In genomic region chr5:132479812-132480441, GRCh38 we compare ENCODE assay signal across 13 cellular contexts. TPM values are rescaled to one million over a fixed set of nuclear protein-coding genes. Genes with fewer than 3 reads are reported as not detected.
DNase-seq lines count a peak whose midpoint lies in the region; ATAC-seq and TF ChIP-seq lines count a peak whose summit lies in the region.
"Had no signal": no experiment of that assay in that cellular context is flagged by ENCODE, and none has a peak within 500 bp of the region (broad histone marks: within the 10 kb centered on the region; RNA-seq: fewer than 3 reads in every experiment).

No MANE protein-coding gene starts in this region.

- peak overlapping the region; percentile 68 for H3K27ac Mint-ChIP-seq in activated naive CD8-positive, alpha-beta T cell treated with anti-CD3 and anti-CD28 coated beads, Interleukin-2, amount 50 U/mL, for 24 hours

- H3K4me3 ChIP-seq in Peyer's patch: no peak overlapping the region
- no peak overlapping the region for H3K4me3 ChIP-seq in subcutaneous abdominal adipose tissue (ENCODE audit: low read depth in 1 of 5, low read length in 5 of 5)
- H3K4me3 ChIP-seq: SJSA1 had no signal

- H3K27ac ChIP-seq in Peyer's patch: peak overlapping the region in 3 of 4 donors; percentile 15 to 93 (median 65)
- peak overlapping the region; percentile 13 for H3K27ac ChIP-seq in subcutaneous abdominal adipose tissue (ENCODE audit: low read depth, low read length)
- H3K27ac ChIP-seq: parathyroid adenoma, SJSA1 had no signal

- H3K4me1 Mint-ChIP-seq in activated naive CD8-positive, alpha-beta T cell treated with anti-CD3 and anti-CD28 coated beads, Interleukin-2, amount 50 U/mL, for 24 hours: peaks cover 76% of the 10 kb centered on the region

- no peaks in the 10 kb centered on the region for H3K9me3 ChIP-seq in Peyer's patch
- H3K9me3 ChIP-seq in subcutaneous abdominal adipose tissue (ENCODE audit: control insufficient read depth in 5 of 5, low read length in 5 of 5): no peaks in the 10 kb centered on the region
- H3K9me3 ChIP-seq: SJSA1 had no signal

- H3K36me3 Mint-ChIP-seq in activated naive CD8-positive, alpha-beta T cell treated with anti-CD3 and anti-CD28 coated beads, Interleukin-2, amount 50 U/mL, for 24 hours (ENCODE audit: low read depth): peaks cover 29% of the 10 kb centered on the region

- no peaks in the 10 kb centered on the region for H3K27me3 ChIP-seq in Peyer's patch
- no peaks in the 10 kb centered on the region for H3K27me3 ChIP-seq in subcutaneous abdominal adipose tissue (ENCODE audit: control insufficient read depth in 5 of 5, insufficient read depth in 4 of 5, low read length in 5 of 5)
- H3K27me3 ChIP-seq: SJSA1 had no signal

- H3K9me3 Mint-ChIP-seq in activated naive CD8-positive, alpha-beta T cell treated with anti-CD3 and anti-CD28 coated beads, Interleukin-2, amount 50 U/mL, for 24 hours: no peaks in the 10 kb centered on the region

- ATAC-seq in activated naive CD8-positive, alpha-beta T cell treated with anti-CD3 and anti-CD28 coated beads, Interleukin-2, amount 50 U/mL, for 24 hours: no peak
- ATAC-seq in HG03460 (IDR thresholded peaks at IDR 0.05; ENCODE audit: unreplicated experiment): no peak

- peak in 4 of 6 experiments; percentile 14 to 29 (median 20) for TF ChIP-seq CTCF in Peyer's patch (IDR thresholded peaks at IDR 0.05)

- H3K27me3 Mint-ChIP-seq in activated naive CD8-positive, alpha-beta T cell treated with anti-CD3 and anti-CD28 coated beads, Interleukin-2, amount 50 U/mL, for 24 hours: no peaks in the 10 kb centered on the region

- H3K4me3 Mint-ChIP-seq in activated naive CD8-positive, alpha-beta T cell treated with anti-CD3 and anti-CD28 coated beads, Interleukin-2, amount 50 U/mL, for 24 hours: no peak overlapping the region

- H3K9ac ChIP-seq in subcutaneous abdominal adipose tissue (ENCODE audit: low read length in 5 of 5): peak overlapping the region in 1 of 5 donors; percentile 17
- H3K9ac ChIP-seq: parathyroid adenoma had no signal

- peaks cover 12 to 74% (median 26%) of the 10 kb centered on the region in 4 donors for H3K4me1 ChIP-seq in Peyer's patch
- H3K4me1 ChIP-seq in subcutaneous abdominal adipose tissue (ENCODE audit: control insufficient read depth in 5 of 5, insufficient read depth in 5 of 5, low read length in 5 of 5): peaks cover 5 to 53% (median 49%) of the 10 kb centered on the region in 5 donors

- peaks cover 0 to 27% (median 0%) of the 10 kb centered on the region in 3 donors for H3K36me3 ChIP-seq in Peyer's patch
- peaks cover 0 to 36% (median 28%) of the 10 kb centered on the region in 5 donors for H3K36me3 ChIP-seq in subcutaneous abdominal adipose tissue (ENCODE audit: control insufficient read depth in 5 of 5, insufficient read depth in 5 of 5, low read length in 5 of 5)

- DNase-seq in activated naive CD4-positive, alpha-beta T cell treated with Interleukin-2 at 50 U/mL for 16 hours: peak; percentile 39
- no peak for DNase-seq in activated naive CD4-positive, alpha-beta T cell (lab: John Stamatoyannopoulos, UW)
- DNase-seq in Peyer's patch (peak in 2 of 3 donors; percentile 25 to 47), DMS153 treated with DMSO at 0.1 percent for 48 hours (lab: John Stamatoyannopoulos, UW; ENCODE audit: unreplicated experiment) (no peak), NCI-H1694 (lab: John Stamatoyannopoulos, UW) (no peak)
- no peak for DNase-seq in activated naive CD8-positive, alpha-beta T cell treated with anti-CD3 and anti-CD28 coated beads, Interleukin-2, amount 50 U/mL, for 24 hours
- DNase-seq: GDM1, hippocampal formation, NCI-H446 had no signal

- no peak for TF ChIP-seq POLR2A in Peyer's patch (IDR thresholded peaks at IDR 0.05)

RNA-seq across cellular contexts. Expression of gene IRF1, which starts 10.6 kb away (rescaled TPM):
- 100 to 1,000 TPM in 3 of 4 donors, 10 to 100 TPM in 1; 92.7 to 152 (median 122) TPM for total RNA-seq in Peyer's patch

Comparison
In these comparisons a context has a peak if more than half of its experiments do, and no peak if none do; other contexts are left out.
1. DNase-seq: peak in activated naive CD4-positive, alpha-beta T cell treated with Interleukin-2 at 50 U/mL for 16 hours (single experiment) and Peyer's patch (2 of 3); none in activated naive CD4-positive, alpha-beta T cell (0 of 4), activated naive CD8-positive, alpha-beta T cell treated with anti-CD3 and anti-CD28 coated beads, Interleukin-2, amount 50 U/mL, for 24 hours (single experiment), DMS153 treated with DMSO at 0.1 percent for 48 hours (single experiment) and NCI-H1694 (single experiment).